In genomic region chr7:137880432-137880831, GRCh38 we compare ENCODE assay signal across 11 cellular contexts. TPM values are rescaled to one million over a fixed set of nuclear protein-coding genes. Genes with fewer than 3 reads are reported as not detected.
DNase-seq lines count a peak whose midpoint lies in the region; ATAC-seq and TF ChIP-seq lines count a peak whose summit lies in the region.
"Had no signal": no experiment of that assay in that cellular context is flagged by ENCODE, and none has a peak within 500 bp of the region (broad histone marks: within the 10 kb centered on the region; RNA-seq: fewer than 3 reads in every experiment).

No MANE protein-coding gene starts in this region.

- no peak for ATAC-seq in left cardiac atrium
- peak; percentile 22 for ATAC-seq in foreskin keratinocyte
- ATAC-seq in aorta (ENCODE audit: low FRiP score), result peak; percentile 16
- ATAC-seq: activated T-cell treated with anti-CD3 and anti-CD28 coated beads, Interleukin-2, amount 50 U/mL, for 4 hours had no signal

- intact Hi-C loops in left ventricle myocardium inferior (cut with micrococcal nuclease) (no loop called here), left cardiac atrium (cut with DNase I) (no loop called here), aorta (cut with DNase I) (no loop called here)

- H3K27me3 Mint-ChIP-seq in mesothelial cell of epicardium (ENCODE audit: low read depth), result no peaks in the 10 kb centered on the region

- H3K36me3 ChIP-seq in left ventricle myocardium inferior (peaks cover 67% of the 10 kb centered on the region), aorta (ENCODE audit: control insufficient read depth in 1 of 2, insufficient read depth in 2 of 2, low read length in 1 of 2) (peaks cover 4 to 8% of the 10 kb centered on the region in 2 donors)

- TF ChIP-seq CTCF in left ventricle myocardium inferior (IDR thresholded peaks at IDR 0.05; ENCODE audit: borderline replicate concordance), result no peak
- no peak for TF ChIP-seq CTCF in foreskin keratinocyte (conservative IDR thresholded peaks at IDR 0.05)
- no peak for TF ChIP-seq CTCF in mesothelial cell of epicardium (IDR thresholded peaks at IDR 0.05; ENCODE audit: unreplicated experiment)

- H3K4me1 Mint-ChIP-seq in mesothelial cell of epicardium, result peaks cover 11% of the 10 kb centered on the region

- H3K27me3 ChIP-seq in left ventricle myocardium inferior (ENCODE audit: low read depth), result no peaks in the 10 kb centered on the region
- no peaks in the 10 kb centered on the region for H3K27me3 ChIP-seq in foreskin keratinocyte
- no peaks in the 10 kb centered on the region for H3K27me3 ChIP-seq in aorta (ENCODE audit: control insufficient read depth in 1 of 2, insufficient read depth in 2 of 2, low read length in 1 of 2)

- H3K9me3 ChIP-seq in left ventricle myocardium inferior (replicated peaks) (peaks cover 4% of the 10 kb centered on the region), aorta (ENCODE audit: control insufficient read depth, low read length) (no peaks in the 10 kb centered on the region)

- peaks cover 17% of the 10 kb centered on the region for H3K9me3 Mint-ChIP-seq in mesothelial cell of epicardium
- H3K9me3 Mint-ChIP-seq: activated T-cell treated with anti-CD3 and anti-CD28 coated beads, Interleukin-2, amount 50 U/mL, for 4 hours had no signal

- no peak overlapping the region for H3K4me3 Mint-ChIP-seq in mesothelial cell of epicardium
- H3K4me3 Mint-ChIP-seq: activated T-cell treated with anti-CD3 and anti-CD28 coated beads, Interleukin-2, amount 50 U/mL, for 4 hours had no signal

- H3K36me3 Mint-ChIP-seq in mesothelial cell of epicardium, result peaks cover 72% of the 10 kb centered on the region

- H3K4me3 ChIP-seq in left ventricle myocardium inferior, result no peak overlapping the region
- H3K4me3 ChIP-seq in aorta (ENCODE audit: low read length in 2 of 2), result no peak overlapping the region
- H3K4me3 ChIP-seq: PC-9 had no signal

- DNase-seq in left ventricle myocardium inferior, result no peak
- DNase-seq in left cardiac atrium, result no peak
- peak; percentile 91 for DNase-seq in amniotic epithelial cell (ENCODE audit: low read depth)
- peak; percentile 73 to 84 for DNase-seq in foreskin keratinocyte
- no peak for DNase-seq in aorta
- DNase-seq in NCI-H526 (lab: John Stamatoyannopoulos, UW), result no peak
- DNase-seq in mesothelial cell of epicardium (ENCODE audit: low spot score in 2 of 2, unreplicated experiment in 2 of 2), result no peak
- no peak for DNase-seq in activated CD4-positive, alpha-beta T cell treated with anti-CD3 and anti-CD28 coated beads for 48 hours
- DNase-seq: activated T-cell treated with anti-CD3 and anti-CD28 coated beads, Interleukin-2, amount 50 U/mL, for 4 hours; NCI-H2081 treated with DMSO at 0.1 percent for 48 hours; PC-9 had no signal

- H3K27ac ChIP-seq in left ventricle myocardium inferior (replicated peaks) (peak overlapping the region; percentile 13), foreskin keratinocyte (peak overlapping the region; percentile 19), aorta (ENCODE audit: low read depth in 1 of 2, low read length in 2 of 2) (peak overlapping the region; percentile 31 to 62)
- H3K27ac ChIP-seq: PC-9 had no signal

- no peak overlapping the region for H3K27ac Mint-ChIP-seq in mesothelial cell of epicardium

- H3K4me1 ChIP-seq in left ventricle myocardium inferior (peaks cover 40% of the 10 kb centered on the region), foreskin keratinocyte (peaks cover 25% of the 10 kb centered on the region), aorta (ENCODE audit: control insufficient read depth in 1 of 2, insufficient read depth in 2 of 2, low read length in 2 of 2) (peaks cover 1 to 17% of the 10 kb centered on the region in 2 donors)

- WGBS in aorta, 2 donors, result 20 to 28% methylated on average over 5 of the region's 5 CpGs

RNA-seq across cellular contexts. Expression of gene DGKI, which starts 33.7 kb away (rescaled TPM):
- total RNA-seq in left ventricle myocardium inferior (1.3 TPM), left cardiac atrium (10 to 100 TPM in 1 of 2 donors, 1 to 10 TPM in 1; 7.2 to 19.1 TPM), foreskin keratinocyte (not detected in 2 replicates), aorta (10 to 100 TPM in 1 of 2 donors, 1 to 10 TPM in 1; 6.8 to 11.3 TPM), mesothelial cell of epicardium (1.7 to 2.2 TPM (median 2.0 TPM) in 3 replicates)
- polyA plus RNA-seq in foreskin keratinocyte (not detected in 2 replicates), aorta (1 to 10 TPM; 1.1 to 3.6 TPM)

Comparison
In these comparisons a context has a peak if more than half of its experiments do, and no peak if none do; other contexts are left out.
1. DNase-seq: peak in amniotic epithelial cell (single experiment) and foreskin keratinocyte (2 of 2); none in left ventricle myocardium inferior (single experiment), left cardiac atrium (single experiment), aorta (0 of 2), NCI-H526 (0 of 2), mesothelial cell of epicardium (0 of 2) and activated CD4-positive, alpha-beta T cell treated with anti-CD3 and anti-CD28 coated beads for 48 hours (single experiment).
2. ATAC-seq: peak in foreskin keratinocyte (single experiment) and aorta (single experiment); none in left cardiac atrium (0 of 2).
3. Peak in every context shown above with its lines, with median percentiles within 50 percentile points of each other: H3K27ac ChIP-seq.